ENCODE assay signal across 20 cellular contexts in the genomic region with DNA sequence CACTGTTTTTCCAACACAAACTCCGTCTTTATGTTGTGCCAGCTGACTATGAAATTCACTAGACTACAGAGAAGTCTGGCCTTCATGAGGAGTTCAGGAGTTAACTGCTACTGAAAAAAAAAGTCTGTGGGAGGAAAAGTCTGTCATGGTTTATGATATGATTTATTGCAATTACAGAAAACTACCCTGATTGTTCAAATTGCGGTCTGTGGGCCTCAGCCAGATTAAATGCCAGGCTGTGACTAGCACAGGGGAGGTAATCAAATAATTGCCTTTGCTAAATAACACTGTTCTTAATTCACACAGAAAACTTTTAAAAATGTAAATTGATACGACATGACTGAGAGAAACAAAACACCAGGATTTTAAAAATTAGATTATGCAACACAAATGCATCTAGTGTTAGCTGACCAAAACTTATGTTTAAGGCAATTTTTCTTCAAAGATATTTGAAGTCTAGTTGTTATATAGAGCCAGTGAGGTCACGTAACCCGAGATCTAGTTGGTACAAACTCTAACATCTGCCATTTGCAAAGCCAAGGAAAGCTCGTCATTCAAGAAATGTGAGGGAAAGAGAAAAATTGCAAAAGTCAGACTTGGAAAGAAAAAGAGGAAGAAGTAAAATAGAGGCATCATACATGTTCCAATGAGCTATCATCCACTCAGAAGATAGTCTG.
DNase-seq lines count a peak whose midpoint lies in the region; TF ChIP-seq lines count a peak whose summit lies in the region.
"Had no signal": no experiment of that assay in that cellular context is flagged by ENCODE, and none has a peak within 500 bp of the region (broad histone marks: within the 10 kb centered on the region; RNA-seq: fewer than 3 reads in every experiment).

No MANE protein-coding gene starts in this region.

- POLR2A ChIA-PET in AG04449 (lab: Yijun Ruan, JAX): no interaction called here

- CTCF ChIA-PET in AG04449 (lab: Yijun Ruan, JAX): no interaction called here

- H3K4me3 ChIP-seq in AG04449 (ENCODE audit: low read depth, low read length) (no peak overlapping the region), H7 (ENCODE audit: insufficient read depth, low read depth, low read length) (no peak overlapping the region)
- H3K4me3 ChIP-seq: A549, cardiac muscle cell, GM23338, left lung, Peyer's patch, transverse colon had no signal

- TF ChIP-seq CTCF in AG04449 (IDR thresholded peaks at IDR 0.05; ENCODE audit: insufficient read depth, low read length, missing control alignments) (no peak), GM10266 (IDR thresholded peaks at IDR 0.05; ENCODE audit: control insufficient read depth, insufficient read depth, low read depth, missing control alignments) (no peak), GM20000 (IDR thresholded peaks at IDR 0.05; ENCODE audit: extremely low read depth, missing control alignments) (no peak)

- no peaks in the 10 kb centered on the region for H3K36me3 ChIP-seq in H7 (replicated peaks; ENCODE audit: control insufficient read depth, insufficient read depth, low read length)
- H3K36me3 ChIP-seq: cardiac muscle cell, left lung, Peyer's patch, transverse colon had no signal

- H3K27me3 ChIP-seq in H7 (ENCODE audit: control insufficient read depth, insufficient read depth, low read length): no peaks in the 10 kb centered on the region
- H3K27me3 ChIP-seq: cardiac muscle cell, left lung, Peyer's patch, transverse colon had no signal

- peak; percentile 17 for DNase-seq in AG04449 (ENCODE audit: low read depth, low spot score)
- DNase-seq in GM04504 (ENCODE audit: low read depth): peak; percentile 24
- DNase-seq in NCI-H524 (lab: John Stamatoyannopoulos, UW): peak; percentile 71 to 72
- peak; percentile 64 for DNase-seq in fibroblast of peridontal ligament (ENCODE audit: extremely low read depth)
- no peak for DNase-seq in H7
- no peak for DNase-seq in GM10266 (ENCODE audit: extremely low spot score)
- DNase-seq in GM20000 (ENCODE audit: low spot score): no peak
- no peak for DNase-seq in kidney tubule cell (ENCODE audit: low spot score)
- DNase-seq: activated CD4-positive, alpha-beta T cell treated with anti-CD3 and anti-CD28 coated beads for 4 hours; activated CD8-positive, alpha-beta memory T cell treated with anti-CD3 and anti-CD28 coated beads, Interleukin-2, amount 10 ng/mL, durations not matched to agents 7 days and 5 days; CD8-positive, alpha-beta memory T cell; left lung; NCI-H2029 treated with DMSO at 0.1 percent for 48 hours; NCI-H774; Peyer's patch; stimulated activated naive CD4-positive, alpha-beta T cell treated with Interleukin-2 at 50 U/mL for 16 hours; transverse colon had no signal

Comparison
In these comparisons a context has a peak if more than half of its experiments do, and no peak if none do; other contexts are left out.
1. DNase-seq: peak in AG04449 (single experiment), GM04504 (single experiment), NCI-H524 (2 of 2) and fibroblast of peridontal ligament (single experiment); none in H7 (single experiment), GM10266 (single experiment), GM20000 (single experiment) and kidney tubule cell (single experiment).